11 cellular contexts compared by ENCODE assay signal in genomic region chr2:207725815-207726578, GRCh38. TPM values are rescaled to one million over a fixed set of nuclear protein-coding genes. Genes with fewer than 3 reads are reported as not detected.
DNase-seq lines count a peak whose midpoint lies in the region; ATAC-seq and TF ChIP-seq lines count a peak whose summit lies in the region.
"Had no signal": no experiment of that assay in that cellular context is flagged by ENCODE, and none has a peak within 500 bp of the region (broad histone marks: within the 10 kb centered on the region; RNA-seq: fewer than 3 reads in every experiment).

No MANE protein-coding gene starts in this region.

- H3K27ac Mint-ChIP-seq in Calu3 (ENCODE audit: unreplicated experiment), result no peak overlapping the region
- H3K27ac Mint-ChIP-seq: progenitor cell of endocrine pancreas had no signal

- no peak overlapping the region for H3K4me3 Mint-ChIP-seq in Calu3 (ENCODE audit: low read depth, unreplicated experiment)

- no TSS peak for BruUV-seq in Calu3 (replicated peaks; lab: Mats Ljungman, UMichigan)

- no peaks in the 10 kb centered on the region for H3K36me3 Mint-ChIP-seq in Calu3 (ENCODE audit: insufficient read depth, unreplicated experiment)

- POLR2A ChIA-PET in HEK293 (lab: Yijun Ruan, JAX), result interaction anchor here (0.7 to 2.8 kb wide), 2 partner anchors 14 to 196 kb away, joined by 5 to 21 read pairs; partner anchors contain the start of genes CCNYL1 and CREB1

- peaks cover 0 to 10% of the 10 kb centered on the region in 2 experiments; a peak in 2 of 3 replicates for H3K36me3 ChIP-seq in HEK293 (ENCODE audit: control insufficient read depth in 2 of 2, insufficient read depth in 1 of 2, low read length in 2 of 2)
- peaks cover 0 to 13% (median 0%) of the 10 kb centered on the region in 3 donors for H3K36me3 ChIP-seq in tibial nerve
- H3K36me3 ChIP-seq: vagina, WERI-Rb-1 had no signal

- CTCF ChIA-PET in Calu3 (lab: Charles Lee) (interaction anchor here (0.5 to 1.3 kb wide), 9 partner anchors 8 to 308 kb away, joined by 3 to 4 read pairs (median 3); partner anchors contain the start of genes CCNYL1 and METTL21A), HEK293 (lab: Yijun Ruan, JAX) (interaction anchor here (0.5 to 1.3 kb wide), 7 partner anchors 8 to 202 kb away, joined by 3 to 6 read pairs (median 3); partner anchors contain the start of gene METTL21A)

- 72 to 78% methylated on average over 4 of the region's 4 CpGs for WGBS in tibial nerve, 2 donors

- H3K9me3 ChIP-seq in HEK293 (ENCODE audit: control insufficient read depth, insufficient read depth, low read depth, low read length) (no peaks in the 10 kb centered on the region), tibial nerve (no peaks in the 10 kb centered on the region)
- H3K9me3 ChIP-seq: vagina had no signal

- DNase-seq in Calu3 (peak; percentile 39), NCI-H69 (lab: John Stamatoyannopoulos, UW) (peak; percentile 70), kidney tubule cell (ENCODE audit: low spot score) (peak; percentile 18), tibial nerve (ENCODE audit: low spot score in 2 of 2) (no peak), HuH-7 (ENCODE audit: low spot score) (no peak), T-helper 1 cell (no peak)
- DNase-seq: WERI-Rb-1 had no signal

- no peaks in the 10 kb centered on the region for H3K27me3 Mint-ChIP-seq in Calu3 (ENCODE audit: unreplicated experiment)
- H3K27me3 Mint-ChIP-seq: progenitor cell of endocrine pancreas had no signal

- no peak for TF ChIP-seq EP300 in tibial nerve (IDR thresholded peaks at IDR 0.05)

- no peak for TF ChIP-seq CTCF in Calu3 (IDR thresholded peaks at IDR 0.05; ENCODE audit: unreplicated experiment)
- no peak for TF ChIP-seq CTCF in HEK293 (tag by site-specific recombination; IDR thresholded peaks at IDR 0.05)
- no peak for TF ChIP-seq CTCF in tibial nerve (IDR thresholded peaks at IDR 0.05)

- TF ChIP-seq POLR2A in tibial nerve (IDR thresholded peaks at IDR 0.05), result no peak

- H3K4me3 ChIP-seq in HEK293 (ENCODE audit: low read depth, low read length), result no peak overlapping the region
- H3K4me3 ChIP-seq in tibial nerve, result no peak overlapping the region
- H3K4me3 ChIP-seq: vagina had no signal

- H3K4me1 ChIP-seq in HEK293 (ENCODE audit: control insufficient read depth, insufficient read depth, low read length) (peaks cover 24% of the 10 kb centered on the region), tibial nerve (peaks cover 0 to 5% (median 0%) of the 10 kb centered on the region in 4 donors)

- intact Hi-C loops in Calu3 (cut with micrococcal nuclease; ENCODE audit: unreplicated experiment), result no loop called here

- peaks cover 33% of the 10 kb centered on the region for H3K4me1 Mint-ChIP-seq in Calu3 (ENCODE audit: low read depth, unreplicated experiment)

- no peaks in the 10 kb centered on the region for H3K27me3 ChIP-seq in tibial nerve
- H3K27me3 ChIP-seq: vagina had no signal

- H3K9me3 Mint-ChIP-seq in Calu3 (ENCODE audit: low read depth, unreplicated experiment), result no peaks in the 10 kb centered on the region

- no peak overlapping the region for H3K27ac ChIP-seq in HEK293 (ENCODE audit: extremely low read depth, low read depth, low read length)
- H3K27ac ChIP-seq in tibial nerve, result no peak overlapping the region
- H3K27ac ChIP-seq: vagina, WERI-Rb-1 had no signal

- no peak for ATAC-seq in GM19452 (IDR thresholded peaks at IDR 0.05; ENCODE audit: unreplicated experiment)

TF ChIP-seq in HEK293, 187 proteins besides CTCF, POLR2A, EP300 and RAD21 (continues in another document):
- peak; percentile 37; the same call in 1 of the 2 replicates for TF ChIP-seq ZNF214 (tag by site-specific recombination; IDR thresholded peaks at IDR 0.05; ENCODE audit: borderline replicate concordance)
- peak; percentile 65; the same call in 1 of the 2 replicates for TF ChIP-seq ZNF549 (tag by site-specific recombination; IDR thresholded peaks at IDR 0.05)
- TF ChIP-seq ZNF664 (tag by site-specific recombination; IDR thresholded peaks at IDR 0.05), result 0 out of 2 replicates have a peak, but pooled peaks have one; percentile 31
- peak; percentile 39; the same call in 1 of the 2 replicates for TF ChIP-seq ZNF830 (tag by site-specific recombination; IDR thresholded peaks at IDR 0.05; ENCODE audit: low read depth)
- no peak for TF ChIP-seq ZNF629 (tag by site-specific recombination; IDR thresholded peaks at IDR 0.05)
- no peak for TF ChIP-seq ZNF571 (tag by site-specific recombination; IDR thresholded peaks at IDR 0.05)
- TF ChIP-seq, protein P1, sequence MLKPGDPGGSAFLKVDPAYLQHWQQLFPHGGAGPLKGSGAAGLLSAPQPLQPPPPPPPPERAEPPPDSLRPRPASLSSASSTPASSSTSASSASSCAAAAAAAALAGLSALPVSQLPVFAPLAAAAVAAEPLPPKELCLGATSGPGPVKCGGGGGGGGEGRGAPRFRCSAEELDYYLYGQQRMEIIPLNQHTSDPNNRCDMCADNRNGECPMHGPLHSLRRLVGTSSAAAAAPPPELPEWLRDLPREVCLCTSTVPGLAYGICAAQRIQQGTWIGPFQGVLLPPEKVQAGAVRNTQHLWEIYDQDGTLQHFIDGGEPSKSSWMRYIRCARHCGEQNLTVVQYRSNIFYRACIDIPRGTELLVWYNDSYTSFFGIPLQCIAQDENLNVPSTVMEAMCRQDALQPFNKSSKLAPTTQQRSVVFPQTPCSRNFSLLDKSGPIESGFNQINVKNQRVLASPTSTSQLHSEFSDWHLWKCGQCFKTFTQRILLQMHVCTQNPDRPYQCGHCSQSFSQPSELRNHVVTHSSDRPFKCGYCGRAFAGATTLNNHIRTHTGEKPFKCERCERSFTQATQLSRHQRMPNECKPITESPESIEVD (tag by site-specific recombination; IDR thresholded peaks at IDR 0.05), result peak; percentile 27; the same call in 1 of the 2 replicates
- TF ChIP-seq ZNF416 (tag by site-specific recombination; IDR thresholded peaks at IDR 0.05), result no peak
- TF ChIP-seq ZNF501 (tag by site-specific recombination; IDR thresholded peaks at IDR 0.05), result no peak
- TF ChIP-seq ZNF19 (tag by site-specific recombination; IDR thresholded peaks at IDR 0.05; ENCODE audit: low read depth), result no peak
- TF ChIP-seq ZNF623 (tag by site-specific recombination; IDR thresholded peaks at IDR 0.05), result no peak
- TF ChIP-seq OSR2 (tag by site-specific recombination; IDR thresholded peaks at IDR 0.05), result peak; percentile 40; the same call in 1 of the 2 replicates
- TF ChIP-seq TCF7L2 (IDR thresholded peaks at IDR 0.05; ENCODE audit: borderline replicate concordance, low read depth, low read length), result no peak
- TF ChIP-seq ZNF148 (tag by site-specific recombination; IDR thresholded peaks at IDR 0.05; ENCODE audit: borderline replicate concordance), result no peak
- TF ChIP-seq ZNF184 (tag by site-specific recombination; IDR thresholded peaks at IDR 0.05), result peak; percentile 75; the same call in 1 of the 2 replicates
- peak; percentile 85 for TF ChIP-seq ZBTB44 (tag by site-specific recombination; IDR thresholded peaks at IDR 0.05)
- TF ChIP-seq PBX3 (CRISPR knock-in tag; IDR thresholded peaks at IDR 0.05), result no peak
- peak; percentile 33; the same call in 1 of the 2 replicates for TF ChIP-seq KLF10 (tag by site-specific recombination; IDR thresholded peaks at IDR 0.05)

RNA-seq across cellular contexts. Expression of gene CCNYL1, which starts 14.6 kb away (rescaled TPM):
- total RNA-seq in Calu3 (2022) (13.7 and 16.3 TPM in 2 replicates), tibial nerve (10 to 100 TPM in 3 of 4 donors, 1 to 10 TPM in 1; 9.4 to 15.9 (median 13.1) TPM)

RNA-seq across cellular contexts. Expression of gene FZD5, which starts 43.7 kb away (rescaled TPM):
- total RNA-seq in Calu3 (2022) (20.4 and 22.2 TPM in 2 replicates), tibial nerve (1 to 10 TPM; 5.2 to 7.6 (median 6.7) TPM)

Comparison
In these comparisons a context has a peak if more than half of its experiments do, and no peak if none do; other contexts are left out.
1. DNase-seq: peak in Calu3 (single experiment), NCI-H69 (single experiment) and kidney tubule cell (single experiment); none in tibial nerve (0 of 2), HuH-7 (single experiment) and T-helper 1 cell (0 of 5).